1 cellular context compared by ENCODE assay signal in genomic region chr7:157854066-157854891, GRCh38.
A peak's percentile ranks its signal among the peaks of the same experiment; 100 is the strongest.
TF ChIP-seq lines count a peak whose summit lies in the region.

No MANE protein-coding gene starts in this region.

TF ChIP-seq in HepG2, 621 proteins besides CTCF, POLR2A, EP300 and RAD21 (continued from another document and continues in another):
- TF ChIP-seq CBFB (CRISPR knock-in tag; IDR thresholded peaks at IDR 0.05) (no peak), KAT8 (CRISPR knock-in tag; IDR thresholded peaks at IDR 0.05) (no peak), CBX5 (CRISPR knock-in tag; IDR thresholded peaks at IDR 0.05; ENCODE audit: borderline replicate concordance) (peak; percentile 39; the same call in 1 of the 2 replicates), ZNF850 (CRISPR knock-in tag; conservative IDR thresholded peaks at IDR 0.05) (no peak), ZSCAN22 (CRISPR knock-in tag; IDR thresholded peaks at IDR 0.05) (no peak), NR2F2 (IDR thresholded peaks at IDR 0.05; ENCODE audit: borderline replicate concordance, low read depth) (no peak), ZNF317 (CRISPR knock-in tag; IDR thresholded peaks at IDR 0.05) (no peak), KAT2B (IDR thresholded peaks at IDR 0.05; ENCODE audit: borderline replicate concordance, low read depth, low read length) (no peak), GLMP (CRISPR knock-in tag; IDR thresholded peaks at IDR 0.05; ENCODE audit: borderline replicate concordance) (no peak), ZNF839 (CRISPR knock-in tag; IDR thresholded peaks at IDR 0.05; ENCODE audit: borderline replicate concordance) (no peak), GATA4 (IDR thresholded peaks at IDR 0.05; ENCODE audit: borderline replicate concordance, low read depth) (no peak), GABPB1 (CRISPR knock-in tag; IDR thresholded peaks at IDR 0.05) (peak; percentile 50), HNRNPL (IDR thresholded peaks at IDR 0.05; ENCODE audit: low read depth, low read length) (0 out of 2 replicates have a peak, but pooled peaks have one; percentile 36), MYPOP (CRISPR knock-in tag; IDR thresholded peaks at IDR 0.05) (no peak), ZSCAN31 (CRISPR knock-in tag; IDR thresholded peaks at IDR 0.05; ENCODE audit: low read depth) (no peak; the same call in 1 of the 2 replicates), AHR (CRISPR knock-in tag; IDR thresholded peaks at IDR 0.05) (no peak), ELK4 (CRISPR knock-in tag; IDR thresholded peaks at IDR 0.05; ENCODE audit: borderline replicate concordance) (no peak), CEBPZ (IDR thresholded peaks at IDR 0.05; ENCODE audit: low read length) (no peak), PAF1 (CRISPR knock-in tag; IDR thresholded peaks at IDR 0.05) (no peak), REL (CRISPR knock-in tag; conservative IDR thresholded peaks at IDR 0.05) (no peak), TRIM24 (CRISPR knock-in tag; IDR thresholded peaks at IDR 0.05) (no peak), MEIS2 (CRISPR knock-in tag; IDR thresholded peaks at IDR 0.05) (no peak), FOXK2 (IDR thresholded peaks at IDR 0.05) (no peak), NR2F1 (CRISPR knock-in tag; IDR thresholded peaks at IDR 0.05) (peak; percentile 36 to 72; a peak in 2 of 4 replicates), ZBTB37 (CRISPR knock-in tag; IDR thresholded peaks at IDR 0.05) (no peak), ZNF224 (CRISPR knock-in tag; IDR thresholded peaks at IDR 0.05) (no peak), TP53 (CRISPR knock-in tag; conservative IDR thresholded peaks at IDR 0.05) (no peak), TIGD3 (CRISPR knock-in tag; IDR thresholded peaks at IDR 0.05; ENCODE audit: borderline replicate concordance) (no peak), GZF1 (CRISPR knock-in tag; IDR thresholded peaks at IDR 0.05) (no peak), TOE1 (CRISPR knock-in tag; IDR thresholded peaks at IDR 0.05) (no peak), KDM6A (CRISPR knock-in tag; IDR thresholded peaks at IDR 0.05; ENCODE audit: low read depth) (peak; percentile 52; the same call in 1 of the 2 replicates), PHF8 (CRISPR knock-in tag; IDR thresholded peaks at IDR 0.05) (no peak), ZBTB20 (CRISPR knock-in tag; IDR thresholded peaks at IDR 0.05; ENCODE audit: borderline replicate concordance, low read depth) (no peak), ZNF570 (CRISPR knock-in tag; IDR thresholded peaks at IDR 0.05; ENCODE audit: borderline replicate concordance) (no peak), ZXDC (CRISPR knock-in tag; IDR thresholded peaks at IDR 0.05) (no peak), ZNF550 (CRISPR knock-in tag; IDR thresholded peaks at IDR 0.05; ENCODE audit: borderline replicate concordance) (no peak), ZNF382 (CRISPR knock-in tag; IDR thresholded peaks at IDR 0.05; ENCODE audit: borderline replicate concordance) (no peak), ZNF749 (CRISPR knock-in tag; IDR thresholded peaks at IDR 0.05; ENCODE audit: borderline replicate concordance) (no peak), SMC3 (IDR thresholded peaks at IDR 0.05; ENCODE audit: low read length) (no peak), HNF1A (IDR thresholded peaks at IDR 0.05; ENCODE audit: low read depth) (no peak), HNF1A (CRISPR knock-in tag; IDR thresholded peaks at IDR 0.05; ENCODE audit: borderline replicate concordance) (no peak), ZNF790 (CRISPR knock-in tag; IDR thresholded peaks at IDR 0.05; ENCODE audit: borderline replicate concordance) (no peak), ZNF335 (CRISPR knock-in tag; IDR thresholded peaks at IDR 0.05) (no peak), THAP7 (CRISPR knock-in tag; IDR thresholded peaks at IDR 0.05) (no peak), ZNF775 (CRISPR knock-in tag; IDR thresholded peaks at IDR 0.05; ENCODE audit: borderline replicate concordance) (no peak), MXD4 (CRISPR knock-in tag; IDR thresholded peaks at IDR 0.05) (peak; percentile 78; the same call in 1 of the 2 replicates)
